Comparison of ENCODE assay signal across 12 cellular contexts in genomic region chr9:80507611-80508010, GRCh38.
DNase-seq lines count a peak whose midpoint lies in the region.
"Had no signal": no experiment of that assay in that cellular context is flagged by ENCODE, and none has a peak within 500 bp of the region (broad histone marks: within the 10 kb centered on the region; RNA-seq: fewer than 3 reads in every experiment).

No MANE protein-coding gene starts in this region.

- intact Hi-C loops in head of caudate nucleus (cut with DNase I): no loop called here

- DNase-seq in NCI-H1105 (lab: John Stamatoyannopoulos, UW) (peak; percentile 89), NCI-H1105 treated with DMSO at 0.1 percent for 48 hours (lab: John Stamatoyannopoulos, UW) (no peak), COR-L47 (lab: John Stamatoyannopoulos, UW) (peak; percentile 38), NCI-H774 (lab: John Stamatoyannopoulos, UW) (peak; percentile 10), medulla oblongata (ENCODE audit: extremely low spot score) (peak; percentile 13), HuH-7.5 (ENCODE audit: low spot score) (no peak), head of caudate nucleus (no peak)
- DNase-seq: Caco-2; CD8-positive, alpha-beta T cell; DND-41; HCEC 1CT; HFFc6 had no signal

Comparison
In these comparisons a context has a peak if more than half of its experiments do, and no peak if none do; other contexts are left out.
1. DNase-seq: peak in NCI-H1105 (single experiment), COR-L47 (single experiment), NCI-H774 (single experiment) and medulla oblongata (single experiment); none in NCI-H1105 treated with DMSO at 0.1 percent for 48 hours (single experiment), HuH-7.5 (single experiment) and head of caudate nucleus (0 of 42).